In the genomic region with DNA sequence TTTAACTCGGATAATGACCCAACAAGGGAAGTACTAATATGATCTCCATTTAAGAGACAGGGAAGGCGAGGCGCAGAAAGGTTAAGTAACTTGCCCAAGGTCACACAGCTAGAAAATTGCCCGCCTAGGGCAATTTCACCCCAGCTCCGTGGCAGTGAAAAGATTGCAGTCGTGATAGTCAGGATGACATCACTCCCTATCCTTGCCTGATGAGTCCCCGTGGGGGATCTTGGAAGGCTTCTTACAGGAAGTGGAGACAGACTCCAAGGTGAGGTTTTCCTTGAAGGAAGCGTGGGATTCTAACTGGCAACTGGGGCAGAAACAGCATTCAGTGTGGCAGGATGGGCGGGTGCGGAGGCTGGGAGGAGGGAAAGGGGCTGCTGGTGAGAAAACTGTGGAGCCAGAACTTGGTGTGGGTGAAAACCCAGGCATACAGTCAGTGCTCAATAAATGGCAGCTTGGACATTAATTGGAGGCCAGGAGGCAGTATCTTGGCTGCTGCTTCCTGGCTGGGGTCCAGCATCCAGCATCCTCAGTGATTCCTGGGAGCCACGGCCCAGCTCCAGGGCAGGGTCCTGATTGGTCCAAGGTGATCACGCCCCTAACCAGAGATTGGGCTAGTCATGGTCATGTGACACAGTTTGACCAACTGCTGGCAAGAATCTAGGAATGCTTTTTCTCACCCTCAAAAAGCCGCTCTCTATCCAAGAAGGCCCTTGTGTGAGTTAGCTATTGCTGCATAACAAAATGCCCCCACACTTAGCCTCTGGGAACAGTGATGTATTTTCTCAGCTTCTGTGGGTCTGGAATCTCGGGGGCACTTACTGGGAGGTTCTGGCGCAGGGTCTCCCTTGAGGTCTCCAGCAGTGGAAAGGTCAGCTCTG, we compare ENCODE assay signal across 1 cellular context.
TF ChIP-seq lines count a peak whose summit lies in the region.

No MANE protein-coding gene starts in this region.

TF ChIP-seq in GM12878, 131 proteins besides CTCF, POLR2A, EP300 and RAD21:
- TF ChIP-seq, protein P1, sequence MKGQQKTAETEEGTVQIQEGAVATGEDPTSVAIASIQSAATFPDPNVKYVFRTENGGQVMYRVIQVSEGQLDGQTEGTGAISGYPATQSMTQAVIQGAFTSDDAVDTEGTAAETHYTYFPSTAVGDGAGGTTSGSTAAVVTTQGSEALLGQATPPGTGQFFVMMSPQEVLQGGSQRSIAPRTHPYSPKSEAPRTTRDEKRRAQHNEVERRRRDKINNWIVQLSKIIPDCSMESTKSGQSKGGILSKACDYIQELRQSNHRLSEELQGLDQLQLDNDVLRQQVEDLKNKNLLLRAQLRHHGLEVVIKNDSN (IDR thresholded peaks at IDR 0.05; ENCODE audit: borderline replicate concordance, extremely low read length, insufficient read depth, low read depth, low read length): peak; percentile 44
- TF ChIP-seq, protein P2, sequence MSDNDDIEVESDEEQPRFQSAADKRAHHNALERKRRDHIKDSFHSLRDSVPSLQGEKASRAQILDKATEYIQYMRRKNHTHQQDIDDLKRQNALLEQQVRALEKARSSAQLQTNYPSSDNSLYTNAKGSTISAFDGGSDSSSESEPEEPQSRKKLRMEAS (IDR thresholded peaks at IDR 0.05; ENCODE audit: low read depth, low read length): no peak
